In genomic region chr22:49852898-49853894, GRCh38 we compare ENCODE assay signal across 8 cellular contexts. TPM values are rescaled to one million over a fixed set of nuclear protein-coding genes. Genes with fewer than 3 reads are reported as not detected.
A peak's percentile ranks its signal among the peaks of the same experiment; 100 is the strongest.
DNase-seq lines count a peak whose midpoint lies in the region; ATAC-seq, FAIRE-seq and TF ChIP-seq lines count a peak whose summit lies in the region.

Gene ZBED4, plus strand, starts transcription at chr22:49853844. Its CDS starts 29,819 bp downstream, at chr22:49883663.

- 1% methylated on average over 127 of the region's 127 CpGs for WGBS in HUES64
- 1 to 2% methylated on average over 86 to 100 of the region's 127 CpGs for WGBS in mesodermal cell (ENCODE audit: insufficient coverage in 2 of 2), 2 experiments

- DNase-seq in D721Med (ENCODE audit: insufficient read length, low spot score), result peak; percentile 66
- DNase-seq in activated CD8-positive, alpha-beta memory T cell treated with anti-CD3 and anti-CD28 coated beads, Interleukin-2, amount 50 U/mL, for 48 hours, result peak; percentile 100
- DNase-seq in endothelial cell (ENCODE audit: low spot score), result peak; percentile 100
- peak; percentile 98 for DNase-seq in stimulated activated CD8-positive, alpha-beta memory T cell treated with anti-CD3 and anti-CD28 coated beads, Interleukin-15, amount 100 ng/mL, for 24 hours (ENCODE audit: low read depth)

- H3K4me3 ChIP-seq in HUES64 (ENCODE audit: low read length), result peak within 1 kb of the TSS; percentile 93
- peak within 1 kb of the TSS; percentile 98 for H3K4me3 ChIP-seq in OCI-LY3 (ENCODE audit: low read length)
- peak within 1 kb of the TSS; percentile 74 for H3K4me3 ChIP-seq in mesodermal cell (ENCODE audit: extremely low read depth, insufficient read depth, low read length, poor library complexity, severe bottlenecking)

- H3K4me3 Mint-ChIP-seq in endothelial cell (ENCODE audit: unreplicated experiment), result peak within 1 kb of the TSS; percentile 97

- peak within 1 kb of the TSS; percentile 86 for H3K27ac Mint-ChIP-seq in endothelial cell (ENCODE audit: unreplicated experiment)

- peaks cover 8% of the 10 kb centered on the region for H3K36me3 Mint-ChIP-seq in endothelial cell (ENCODE audit: low read depth, unreplicated experiment)

- H3K27ac ChIP-seq in HUES64 (ENCODE audit: low read depth, low read length) (peak within 1 kb of the TSS; percentile 64; the same call in 1 of the 2 replicates), OCI-LY3 (ENCODE audit: low read length) (peak within 1 kb of the TSS; percentile 91), mesodermal cell (ENCODE audit: low read depth, low read length, severe bottlenecking) (peak within 1 kb of the TSS; percentile 57)

- no peaks in the 10 kb centered on the region for H3K9me3 ChIP-seq in HUES64 (ENCODE audit: insufficient read depth, low read depth, low read length)
- H3K9me3 ChIP-seq in OCI-LY3 (ENCODE audit: insufficient read depth, low read length), result no peaks in the 10 kb centered on the region
- no peaks in the 10 kb centered on the region for H3K9me3 ChIP-seq in mesodermal cell (ENCODE audit: control insufficient read depth, low read length)

- H3K4me1 ChIP-seq in HUES64 (ENCODE audit: insufficient read depth, low read length) (peaks cover 6% of the 10 kb centered on the region; the same call in 1 of the 2 replicates), OCI-LY3 (ENCODE audit: low read length) (peaks cover 10% of the 10 kb centered on the region), mesodermal cell (ENCODE audit: control insufficient read depth, insufficient read depth, low read length, poor library complexity, severe bottlenecking) (peaks cover 21% of the 10 kb centered on the region)

- FAIRE-seq in D721Med (lab: Jason Lieb, UNC), result no peak

- H3K4me1 Mint-ChIP-seq in endothelial cell (ENCODE audit: unreplicated experiment), result peaks cover 18% of the 10 kb centered on the region

- H3K27me3 Mint-ChIP-seq in endothelial cell (ENCODE audit: unreplicated experiment), result peaks cover 24% of the 10 kb centered on the region

- H3K9ac ChIP-seq in HUES64 (ENCODE audit: low read depth, low read length), result peak within 1 kb of the TSS; percentile 82
- peak within 1 kb of the TSS; percentile 99 for H3K9ac ChIP-seq in OCI-LY3 (ENCODE audit: low read length)

- no peaks in the 10 kb centered on the region for H3K36me3 ChIP-seq in HUES64 (ENCODE audit: insufficient read depth, low read length)
- H3K36me3 ChIP-seq in OCI-LY3 (replicated peaks; ENCODE audit: low read depth, low read length), result no peaks in the 10 kb centered on the region
- peaks cover 5% of the 10 kb centered on the region for H3K36me3 ChIP-seq in mesodermal cell (ENCODE audit: control insufficient read depth, insufficient read depth, low read length)

- ATAC-seq in GM21515 (IDR thresholded peaks at IDR 0.05; ENCODE audit: unreplicated experiment), result peak; percentile 66

- no peaks in the 10 kb centered on the region for H3K9me3 Mint-ChIP-seq in endothelial cell (ENCODE audit: unreplicated experiment)

- peaks cover 50% of the 10 kb centered on the region for H3K27me3 ChIP-seq in HUES64 (ENCODE audit: insufficient read depth, low read length)
- no peaks in the 10 kb centered on the region for H3K27me3 ChIP-seq in OCI-LY3 (ENCODE audit: low read depth, low read length)

- H3K79me2 ChIP-seq in OCI-LY3 (ENCODE audit: low read length), result peaks cover 43% of the 10 kb centered on the region

- H2AFZ ChIP-seq in OCI-LY3 (ENCODE audit: low read depth, low read length), result peak within 1 kb of the TSS; percentile 65; the same call in 1 of the 2 replicates

- peak within 1 kb of the TSS; percentile 94 for H3K4me2 ChIP-seq in OCI-LY3 (ENCODE audit: low read length)

- H4K20me1 ChIP-seq in OCI-LY3 (ENCODE audit: insufficient read depth, low read length), result peaks cover 22% of the 10 kb centered on the region

- no peak for TF ChIP-seq CTCF in D721Med (IDR thresholded peaks at IDR 0.05; ENCODE audit: insufficient read depth, missing control alignments)
- no peak for TF ChIP-seq CTCF in OCI-LY3 (IDR thresholded peaks at IDR 0.05; ENCODE audit: low read depth, low read length)
- no peak for TF ChIP-seq CTCF in endothelial cell (IDR thresholded peaks at IDR 0.05; ENCODE audit: unreplicated experiment)

RNA-seq across cellular contexts. Expression of gene ZBED4, which starts in this region (rescaled TPM):
- polyA plus RNA-seq in HUES64 (2013, experiment 1 of 2), result 17.0 TPM
- polyA plus RNA-seq in HUES64 (2013, experiment 2 of 2), result 20.5 TPM
- total RNA-seq in endothelial cell (ENCODE audit: unreplicated experiment), result 22.6 TPM
- polyA plus RNA-seq in mesodermal cell (2013, experiment 1 of 2), result 19.4 TPM
- polyA plus RNA-seq in mesodermal cell (2013, experiment 2 of 2), result 17.8 TPM

Comparison
In these comparisons a context has a peak if more than half of its experiments do, and no peak if none do; other contexts are left out.
1. Peak in every context shown above with its lines: DNase-seq, ATAC-seq, H3K4me3 ChIP-seq and H3K27ac ChIP-seq.